In the genomic region with DNA sequence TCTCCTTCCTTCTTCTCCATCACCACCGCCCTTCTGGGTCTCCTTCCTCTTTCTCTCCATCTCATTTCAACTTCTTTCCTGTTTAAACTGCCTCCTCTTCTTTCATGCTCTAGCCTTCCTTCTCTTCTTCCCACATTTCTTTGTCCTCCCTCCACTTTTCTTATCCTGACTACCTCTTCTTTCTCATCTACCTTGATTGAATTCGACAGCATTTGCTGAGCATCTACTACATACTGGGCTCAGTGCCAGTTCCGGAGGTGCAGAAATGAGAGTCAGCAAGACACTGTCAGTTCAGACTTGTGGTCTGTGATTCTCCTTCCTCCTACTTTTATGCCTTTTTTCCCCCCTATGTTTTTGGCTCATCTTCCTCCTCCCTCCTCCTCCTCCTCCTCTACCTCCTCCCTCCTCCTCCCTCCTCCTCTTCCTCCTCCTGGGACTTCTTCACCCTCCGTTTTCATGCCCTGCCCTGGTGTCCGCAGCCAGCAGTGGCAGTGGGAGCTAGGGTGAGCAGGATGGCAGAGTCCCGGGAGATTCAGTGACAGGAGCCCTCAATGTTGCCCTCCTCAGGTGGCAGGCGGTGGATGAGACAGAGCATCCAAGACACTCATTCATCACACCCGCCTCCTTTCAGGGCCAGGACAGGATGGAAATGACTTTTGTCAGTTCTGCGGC, we compare ENCODE assay signal across 23 cellular contexts.
DNase-seq lines count a peak whose midpoint lies in the region; ATAC-seq and TF ChIP-seq lines count a peak whose summit lies in the region.
"Had no signal": no experiment of that assay in that cellular context is flagged by ENCODE, and none has a peak within 500 bp of the region (broad histone marks: within the 10 kb centered on the region; RNA-seq: fewer than 3 reads in every experiment).

No MANE protein-coding gene starts in this region.

- H3K4me2 ChIP-seq in GM23338, result no peak overlapping the region
- H3K4me2 ChIP-seq: BLaER1 treated with 17β-estradiol and CSF1 and Interleukin-3, amounts not matched to agents 10 nM and 100 nM had no signal

- H3K4me3 Mint-ChIP-seq in GM23338 (no peak overlapping the region), glutamatergic neuron (ENCODE audit: unreplicated experiment) (no peak overlapping the region)
- H3K4me3 Mint-ChIP-seq: CD4-positive, alpha-beta T cell had no signal

- H3K36me3 ChIP-seq in BE2C (no peaks in the 10 kb centered on the region), GM23338 (ENCODE audit: insufficient read depth) (no peaks in the 10 kb centered on the region), WERI-Rb-1 (no peaks in the 10 kb centered on the region)
- H3K36me3 ChIP-seq: BLaER1 treated with 17β-estradiol and CSF1 and Interleukin-3, amounts not matched to agents 10 nM and 100 nM; MG63 had no signal

- intact Hi-C loops in left cardiac atrium (cut with DNase I), result no loop called here

- H3K36me3 Mint-ChIP-seq in GM23338 (ENCODE audit: low read depth) (no peaks in the 10 kb centered on the region), glutamatergic neuron (ENCODE audit: unreplicated experiment) (no peaks in the 10 kb centered on the region)

- H3K4me3 ChIP-seq in BE2C (ENCODE audit: low read depth, low read length) (no peak overlapping the region), GM23338 (no peak overlapping the region), WERI-Rb-1 (ENCODE audit: low read depth, low read length) (no peak overlapping the region)
- H3K4me3 ChIP-seq: BLaER1 treated with 17β-estradiol and CSF1 and Interleukin-3, amounts not matched to agents 10 nM and 100 nM; MG63 had no signal

- no peaks in the 10 kb centered on the region; the same call in 1 of the 2 replicates for H3K9me3 ChIP-seq in BE2C
- peaks cover 9% of the 10 kb centered on the region for H3K9me3 ChIP-seq in WERI-Rb-1 (ENCODE audit: severe bottlenecking)
- H3K9me3 ChIP-seq: MG63 had no signal

- H3K27ac Mint-ChIP-seq in GM23338 (no peak overlapping the region), glutamatergic neuron (ENCODE audit: unreplicated experiment) (no peak overlapping the region)
- H3K27ac Mint-ChIP-seq: CD4-positive, alpha-beta T cell had no signal

- H2AFZ ChIP-seq in GM23338, result no peak overlapping the region

- TF ChIP-seq CTCF in BE2C (IDR thresholded peaks at IDR 0.05; ENCODE audit: low read depth, low read length), result 0 out of 2 replicates have a peak, but pooled peaks have one; percentile 3
- TF ChIP-seq CTCF in GM23338 (conservative IDR thresholded peaks at IDR 0.05; ENCODE audit: low read depth in 2 of 2), result no peak; a peak in 1 of 4 replicates
- 0 out of 2 replicates have a peak, but pooled peaks have one; percentile 20 for TF ChIP-seq CTCF in WERI-Rb-1 (IDR thresholded peaks at IDR 0.05; ENCODE audit: low read depth, low read length)
- no peak for TF ChIP-seq CTCF in glutamatergic neuron (IDR thresholded peaks at IDR 0.05; ENCODE audit: partially characterized antibody, unreplicated experiment)

- H3K4me1 Mint-ChIP-seq in GM23338, result peaks cover 3% of the 10 kb centered on the region; the same call in 2 of the 3 replicates
- no peaks in the 10 kb centered on the region for H3K4me1 Mint-ChIP-seq in glutamatergic neuron (ENCODE audit: low read depth, unreplicated experiment)

- no peaks in the 10 kb centered on the region for H3F3A ChIP-seq in GM23338 (replicated peaks; ENCODE audit: low read depth)

- H3K27ac ChIP-seq in GM23338 (ENCODE audit: low read depth) (no peak overlapping the region), WERI-Rb-1 (no peak overlapping the region)
- H3K27ac ChIP-seq: BLaER1 treated with 17β-estradiol and CSF1 and Interleukin-3, amounts not matched to agents 10 nM and 100 nM; RWPE1 had no signal

- H3K27me3 ChIP-seq in BE2C (no peaks in the 10 kb centered on the region), GM23338 (ENCODE audit: insufficient read depth) (no peaks in the 10 kb centered on the region), WERI-Rb-1 (ENCODE audit: insufficient read depth, low read depth, severe bottlenecking) (no peaks in the 10 kb centered on the region)
- H3K27me3 ChIP-seq: BLaER1 treated with 17β-estradiol and CSF1 and Interleukin-3, amounts not matched to agents 10 nM and 100 nM; MG63 had no signal

- no peaks in the 10 kb centered on the region for H3K4me1 ChIP-seq in BE2C
- no peaks in the 10 kb centered on the region for H3K4me1 ChIP-seq in GM23338 (ENCODE audit: insufficient read depth)

- H3K27me3 Mint-ChIP-seq in GM23338 (ENCODE audit: insufficient read depth, low read depth, poor library complexity), result peaks cover 6% of the 10 kb centered on the region
- peaks cover 4% of the 10 kb centered on the region for H3K27me3 Mint-ChIP-seq in glutamatergic neuron (ENCODE audit: unreplicated experiment)

- DNase-seq in BE2C (no peak), GM23338 (ENCODE audit: low spot score) (peak; percentile 18), WERI-Rb-1 (no peak), iPS-NIHi11 (ENCODE audit: low spot score) (peak; percentile 21), DMS153 (lab: John Stamatoyannopoulos, UW) (no peak), glutamatergic neuron (no peak), left cardiac atrium (no peak)
- DNase-seq: CD4-positive, alpha-beta T cell; COR-L47; DMS 273 treated with DMSO at 0.1 percent for 48 hours; DMS79 treated with DMSO at 0.1 percent for 48 hours; GF-D8; HCEC 1CT; KG1; MG63; NCI-H1105 treated with DMSO at 0.1 percent for 48 hours; NCI-H2029; NCI-H82; SHP77; T-helper 1 cell had no signal

- no peaks in the 10 kb centered on the region for H3K79me2 ChIP-seq in GM23338 (replicated peaks; ENCODE audit: insufficient read depth)

- ATAC-seq in GM23338 (peak; percentile 65), GM18502 (IDR thresholded peaks at IDR 0.05; ENCODE audit: poor library complexity, unreplicated experiment) (no peak), left cardiac atrium (no peak)

- no peaks in the 10 kb centered on the region for H4K20me1 ChIP-seq in GM23338 (replicated peaks; ENCODE audit: insufficient read depth)
- H4K20me1 ChIP-seq: BLaER1 treated with 17β-estradiol and CSF1 and Interleukin-3, amounts not matched to agents 10 nM and 100 nM had no signal

- no peaks in the 10 kb centered on the region for H3K9me3 Mint-ChIP-seq in GM23338
- peaks cover 4% of the 10 kb centered on the region for H3K9me3 Mint-ChIP-seq in glutamatergic neuron (ENCODE audit: unreplicated experiment)
- H3K9me3 Mint-ChIP-seq: CD4-positive, alpha-beta T cell had no signal

- H3K9me2 ChIP-seq in GM23338 (ENCODE audit: insufficient read depth), result no peaks in the 10 kb centered on the region

TF ChIP-seq in GM23338, 12 proteins besides CTCF, POLR2A, EP300 and RAD21 (continues in another document):
- TF ChIP-seq NANOG (IDR thresholded peaks at IDR 0.05; ENCODE audit: borderline replicate concordance) (no peak), ZNF331 (CRISPR knock-in tag; IDR thresholded peaks at IDR 0.05; ENCODE audit: low read depth) (no peak)
- TF ChIP-seq, protein P1, sequence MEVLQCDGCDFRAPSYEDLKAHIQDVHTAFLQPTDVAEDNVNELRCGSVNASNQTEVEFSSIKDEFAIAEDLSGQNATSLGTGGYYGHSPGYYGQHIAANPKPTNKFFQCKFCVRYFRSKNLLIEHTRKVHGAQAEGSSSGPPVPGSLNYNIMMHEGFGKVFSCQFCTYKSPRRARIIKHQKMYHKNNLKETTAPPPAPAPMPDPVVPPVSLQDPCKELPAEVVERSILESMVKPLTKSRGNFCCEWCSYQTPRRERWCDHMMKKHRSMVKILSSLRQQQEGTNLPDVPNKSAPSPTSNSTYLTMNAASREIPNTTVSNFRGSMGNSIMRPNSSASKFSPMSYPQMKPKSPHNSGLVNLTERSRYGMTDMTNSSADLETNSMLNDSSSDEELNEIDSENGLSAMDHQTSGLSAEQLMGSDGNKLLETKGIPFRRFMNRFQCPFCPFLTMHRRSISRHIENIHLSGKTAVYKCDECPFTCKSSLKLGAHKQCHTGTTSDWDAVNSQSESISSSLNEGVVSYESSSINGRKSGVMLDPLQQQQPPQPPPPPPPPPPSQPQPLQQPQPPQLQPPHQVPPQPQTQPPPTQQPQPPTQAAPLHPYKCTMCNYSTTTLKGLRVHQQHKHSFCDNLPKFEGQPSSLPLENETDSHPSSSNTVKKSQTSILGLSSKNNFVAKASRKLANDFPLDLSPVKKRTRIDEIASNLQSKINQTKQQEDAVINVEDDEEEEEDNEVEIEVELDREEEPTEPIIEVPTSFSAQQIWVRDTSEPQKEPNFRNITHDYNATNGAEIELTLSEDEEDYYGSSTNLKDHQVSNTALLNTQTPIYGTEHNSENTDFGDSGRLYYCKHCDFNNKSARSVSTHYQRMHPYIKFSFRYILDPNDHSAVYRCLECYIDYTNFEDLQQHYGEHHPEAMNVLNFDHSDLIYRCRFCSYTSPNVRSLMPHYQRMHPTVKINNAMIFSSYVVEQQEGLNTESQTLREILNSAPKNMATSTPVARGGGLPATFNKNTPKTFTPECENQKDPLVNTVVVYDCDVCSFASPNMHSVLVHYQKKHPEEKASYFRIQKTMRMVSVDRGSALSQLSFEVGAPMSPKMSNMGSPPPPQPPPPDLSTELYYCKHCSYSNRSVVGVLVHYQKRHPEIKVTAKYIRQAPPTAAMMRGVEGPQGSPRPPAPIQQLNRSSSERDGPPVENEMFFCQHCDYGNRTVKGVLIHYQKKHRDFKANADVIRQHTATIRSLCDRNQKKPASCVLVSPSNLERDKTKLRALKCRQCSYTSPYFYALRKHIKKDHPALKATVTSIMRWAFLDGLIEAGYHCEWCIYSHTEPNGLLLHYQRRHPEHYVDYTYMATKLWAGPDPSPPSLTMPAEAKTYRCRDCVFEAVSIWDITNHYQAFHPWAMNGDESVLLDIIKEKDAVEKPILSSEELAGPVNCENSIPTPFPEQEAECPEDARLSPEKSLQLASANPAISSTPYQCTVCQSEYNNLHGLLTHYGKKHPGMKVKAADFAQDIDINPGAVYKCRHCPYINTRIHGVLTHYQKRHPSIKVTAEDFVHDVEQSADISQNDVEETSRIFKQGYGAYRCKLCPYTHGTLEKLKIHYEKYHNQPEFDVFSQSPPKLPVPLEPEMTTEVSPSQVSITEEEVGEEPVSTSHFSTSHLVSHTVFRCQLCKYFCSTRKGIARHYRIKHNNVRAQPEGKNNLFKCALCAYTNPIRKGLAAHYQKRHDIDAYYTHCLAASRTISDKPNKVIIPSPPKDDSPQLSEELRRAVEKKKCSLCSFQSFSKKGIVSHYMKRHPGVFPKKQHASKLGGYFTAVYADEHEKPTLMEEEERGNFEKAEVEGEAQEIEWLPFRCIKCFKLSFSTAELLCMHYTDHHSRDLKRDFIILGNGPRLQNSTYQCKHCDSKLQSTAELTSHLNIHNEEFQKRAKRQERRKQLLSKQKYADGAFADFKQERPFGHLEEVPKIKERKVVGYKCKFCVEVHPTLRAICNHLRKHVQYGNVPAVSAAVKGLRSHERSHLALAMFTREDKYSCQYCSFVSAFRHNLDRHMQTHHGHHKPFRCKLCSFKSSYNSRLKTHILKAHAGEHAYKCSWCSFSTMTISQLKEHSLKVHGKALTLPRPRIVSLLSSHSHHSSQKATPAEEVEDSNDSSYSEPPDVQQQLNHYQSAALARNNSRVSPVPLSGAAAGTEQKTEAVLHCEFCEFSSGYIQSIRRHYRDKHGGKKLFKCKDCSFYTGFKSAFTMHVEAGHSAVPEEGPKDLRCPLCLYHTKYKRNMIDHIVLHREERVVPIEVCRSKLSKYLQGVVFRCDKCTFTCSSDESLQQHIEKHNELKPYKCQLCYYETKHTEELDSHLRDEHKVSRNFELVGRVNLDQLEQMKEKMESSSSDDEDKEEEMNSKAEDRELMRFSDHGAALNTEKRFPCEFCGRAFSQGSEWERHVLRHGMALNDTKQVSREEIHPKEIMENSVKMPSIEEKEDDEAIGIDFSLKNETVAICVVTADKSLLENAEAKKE (CRISPR knock-in tag; IDR thresholded peaks at IDR 0.05), result no peak

Comparison
In these comparisons a context has a peak if more than half of its experiments do, and no peak if none do; other contexts are left out.
1. DNase-seq: peak in GM23338 (single experiment) and iPS-NIHi11 (single experiment); none in BE2C (single experiment), WERI-Rb-1 (single experiment), DMS153 (single experiment), glutamatergic neuron (single experiment) and left cardiac atrium (single experiment).
2. CTCF ChIP-seq: peak in BE2C (single experiment) and WERI-Rb-1 (single experiment); none in GM23338 (0 of 2) and glutamatergic neuron (single experiment).